In the genomic region with DNA sequence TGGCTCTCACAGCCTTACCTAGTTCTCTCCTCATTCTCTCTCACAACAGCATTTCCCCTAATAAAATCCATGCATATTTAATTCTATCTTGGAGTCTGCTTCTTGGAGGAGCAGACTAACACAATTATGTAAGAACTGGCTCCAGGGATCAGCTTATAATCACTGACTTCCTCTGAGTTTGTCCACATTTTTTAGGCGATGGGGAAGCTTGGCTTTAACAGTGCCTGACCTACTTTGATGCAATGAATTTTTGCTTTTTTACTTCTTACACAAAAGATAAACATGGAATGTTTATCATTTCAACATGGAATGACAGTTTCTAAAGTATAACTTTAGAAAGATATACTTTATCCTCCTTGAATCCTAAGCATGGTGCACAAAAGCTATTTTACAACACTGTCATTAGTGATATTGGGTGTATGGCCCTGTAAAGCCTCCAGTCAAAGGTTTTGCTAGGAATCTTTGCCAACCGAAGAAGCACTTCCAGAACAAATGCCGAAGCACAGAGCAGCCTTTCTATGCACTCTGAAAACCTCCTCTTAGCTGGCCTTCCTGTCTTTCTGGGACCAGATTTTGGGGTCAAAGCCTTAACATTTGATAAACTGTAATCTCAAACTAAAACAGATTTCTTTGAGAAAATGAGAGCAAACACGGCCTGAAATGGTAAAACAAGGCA, we compare ENCODE assay signal across 8 cellular contexts. TPM values are rescaled to one million over a fixed set of nuclear protein-coding genes. Genes with fewer than 3 reads are reported as not detected.
DNase-seq lines count a peak whose midpoint lies in the region; ATAC-seq lines count a peak whose summit lies in the region.

No MANE protein-coding gene starts in this region.

- no peaks in the 10 kb centered on the region for H3K27me3 Mint-ChIP-seq in activated naive CD4-positive, alpha-beta T cell treated with anti-CD3 and anti-CD28 coated beads, Interleukin-2, amount 10 ng/mL, durations not matched to agents 7 days and 5 days

- H3K27me3 ChIP-seq in effector memory CD4-positive, alpha-beta T cell (replicated peaks; ENCODE audit: control insufficient read depth, insufficient read depth, low read length, poor library complexity, severe bottlenecking), result no peaks in the 10 kb centered on the region
- H3K27me3 ChIP-seq in mononuclear cell (ENCODE audit: insufficient read depth, low read length) (no peaks in the 10 kb centered on the region), aorta (ENCODE audit: control insufficient read depth in 1 of 2, insufficient read depth in 2 of 2, low read length in 1 of 2) (no peaks in the 10 kb centered on the region)

- peak overlapping the region; percentile 78 for H3K4me3 Mint-ChIP-seq in activated naive CD4-positive, alpha-beta T cell treated with anti-CD3 and anti-CD28 coated beads, Interleukin-2, amount 10 ng/mL, durations not matched to agents 7 days and 5 days

- intact Hi-C loops in aorta (cut with DNase I), result loop anchor here in 1 of 2 donors (5.0 to 10.0 kb wide), 4 partner anchors 52 to 754 kb away; partner anchors contain the start of genes SLC39A8 and UBE2D3

- H3K36me3 Mint-ChIP-seq in activated naive CD4-positive, alpha-beta T cell treated with anti-CD3 and anti-CD28 coated beads, Interleukin-2, amount 10 ng/mL, durations not matched to agents 7 days and 5 days, result peaks cover 1% of the 10 kb centered on the region

- CTCF ChIA-PET in activated naive CD4-positive, alpha-beta T cell treated with anti-CD3 and anti-CD28 coated beads, Interleukin-2, amount 10 ng/mL, durations not matched to agents 7 days and 5 days (lab: Charles Lee), result interaction anchor here (0.5 to 3.0 kb wide), 18 partner anchors 8 to 466 kb away, joined by 3 to 31 read pairs (median 4); partner anchors contain the start of gene SLC9B1

- H3K4me1 ChIP-seq in effector memory CD4-positive, alpha-beta T cell (ENCODE audit: control insufficient read depth, insufficient read depth, low read length, poor library complexity, severe bottlenecking), result no peaks in the 10 kb centered on the region
- H3K4me1 ChIP-seq in mononuclear cell (ENCODE audit: insufficient read depth, low read length), result peaks cover 16% of the 10 kb centered on the region
- H3K4me1 ChIP-seq in aorta (ENCODE audit: control insufficient read depth in 1 of 2, insufficient read depth in 2 of 2, low read length in 2 of 2), result peaks cover 0 to 4% of the 10 kb centered on the region in 2 donors

- no peaks in the 10 kb centered on the region for H3K36me3 ChIP-seq in effector memory CD4-positive, alpha-beta T cell (ENCODE audit: control insufficient read depth, insufficient read depth, low read length)
- no peaks in the 10 kb centered on the region for H3K36me3 ChIP-seq in aorta (ENCODE audit: control insufficient read depth in 1 of 2, insufficient read depth in 2 of 2, low read length in 1 of 2)

- WGBS in aorta, 2 donors, result 2 to 3% methylated on average over 4 of the region's 4 CpGs

- ATAC-seq in aorta (ENCODE audit: low FRiP score) (peak; percentile 49), GM21447 (IDR thresholded peaks at IDR 0.05; ENCODE audit: unreplicated experiment) (no peak)

- H3K9me3 ChIP-seq in effector memory CD4-positive, alpha-beta T cell (ENCODE audit: control insufficient read depth, low read length), result no peaks in the 10 kb centered on the region
- H3K9me3 ChIP-seq in mononuclear cell (ENCODE audit: low read depth, low read length) (no peaks in the 10 kb centered on the region), aorta (ENCODE audit: control insufficient read depth, low read length) (no peaks in the 10 kb centered on the region)

- peak overlapping the region; percentile 78 for H3K27ac Mint-ChIP-seq in activated naive CD4-positive, alpha-beta T cell treated with anti-CD3 and anti-CD28 coated beads, Interleukin-2, amount 10 ng/mL, durations not matched to agents 7 days and 5 days

- peaks cover 23% of the 10 kb centered on the region for H3K4me1 Mint-ChIP-seq in activated naive CD4-positive, alpha-beta T cell treated with anti-CD3 and anti-CD28 coated beads, Interleukin-2, amount 10 ng/mL, durations not matched to agents 7 days and 5 days

- DNase-seq in activated naive CD4-positive, alpha-beta T cell treated with anti-CD3 and anti-CD28 coated beads, Interleukin-2, amount 10 ng/mL, durations not matched to agents 7 days and 5 days, result no peak
- DNase-seq in activated naive CD4-positive, alpha-beta T cell (lab: John Stamatoyannopoulos, UW), result no peak
- no peak for DNase-seq in effector memory CD4-positive, alpha-beta T cell
- DNase-seq in aorta (no peak), ecto neural progenitor cell (ENCODE audit: low spot score) (no peak), T-helper 9 cell (no peak)

- no peaks in the 10 kb centered on the region for H3K9me3 Mint-ChIP-seq in activated naive CD4-positive, alpha-beta T cell treated with anti-CD3 and anti-CD28 coated beads, Interleukin-2, amount 10 ng/mL, durations not matched to agents 7 days and 5 days

- H3K4me3 ChIP-seq in effector memory CD4-positive, alpha-beta T cell (ENCODE audit: insufficient read depth, low read depth, low read length, poor library complexity, severe bottlenecking), result peak overlapping the region; percentile 41
- H3K4me3 ChIP-seq in mononuclear cell (ENCODE audit: low read length), result peak overlapping the region; percentile 30
- H3K4me3 ChIP-seq in aorta (ENCODE audit: low read length in 2 of 2), result peak overlapping the region; percentile 89 to 96

- H3K27ac ChIP-seq in effector memory CD4-positive, alpha-beta T cell (ENCODE audit: insufficient read depth, low read length, poor library complexity, severe bottlenecking), result no peak overlapping the region
- H3K27ac ChIP-seq in aorta (ENCODE audit: low read depth in 1 of 2, low read length in 2 of 2), result peak overlapping the region; percentile 48 to 79

RNA-seq across cellular contexts. Expression of gene BDH2, which starts 0.8 kb away (rescaled TPM):
- total RNA-seq in mononuclear cell, result 11.2 TPM
- 10 to 100 TPM; 44.1 to 63.8 TPM for total RNA-seq in aorta
- 100 to 1,000 TPM in 1 of 2 donors, 10 to 100 TPM in 1; 67.2 to 120 TPM for polyA plus RNA-seq in aorta

RNA-seq across cellular contexts. Expression of gene SLC9B2, which starts 22.3 kb away (rescaled TPM):
- total RNA-seq in mononuclear cell, result 20.4 TPM
- total RNA-seq in aorta, result 10 to 100 TPM; 17.0 to 25.2 TPM
- 1 to 10 TPM; 6.1 to 7.9 TPM for polyA plus RNA-seq in aorta

Comparison
In these comparisons a context has a peak if more than half of its experiments do, and no peak if none do; other contexts are left out.
1. H3K4me3 ChIP-seq: peak in every context shown above with its lines; median percentile 92 in aorta; 41 in effector memory CD4-positive, alpha-beta T cell; 30 in mononuclear cell.